Comparison of ENCODE assay signal across 24 cellular contexts in the genomic region with DNA sequence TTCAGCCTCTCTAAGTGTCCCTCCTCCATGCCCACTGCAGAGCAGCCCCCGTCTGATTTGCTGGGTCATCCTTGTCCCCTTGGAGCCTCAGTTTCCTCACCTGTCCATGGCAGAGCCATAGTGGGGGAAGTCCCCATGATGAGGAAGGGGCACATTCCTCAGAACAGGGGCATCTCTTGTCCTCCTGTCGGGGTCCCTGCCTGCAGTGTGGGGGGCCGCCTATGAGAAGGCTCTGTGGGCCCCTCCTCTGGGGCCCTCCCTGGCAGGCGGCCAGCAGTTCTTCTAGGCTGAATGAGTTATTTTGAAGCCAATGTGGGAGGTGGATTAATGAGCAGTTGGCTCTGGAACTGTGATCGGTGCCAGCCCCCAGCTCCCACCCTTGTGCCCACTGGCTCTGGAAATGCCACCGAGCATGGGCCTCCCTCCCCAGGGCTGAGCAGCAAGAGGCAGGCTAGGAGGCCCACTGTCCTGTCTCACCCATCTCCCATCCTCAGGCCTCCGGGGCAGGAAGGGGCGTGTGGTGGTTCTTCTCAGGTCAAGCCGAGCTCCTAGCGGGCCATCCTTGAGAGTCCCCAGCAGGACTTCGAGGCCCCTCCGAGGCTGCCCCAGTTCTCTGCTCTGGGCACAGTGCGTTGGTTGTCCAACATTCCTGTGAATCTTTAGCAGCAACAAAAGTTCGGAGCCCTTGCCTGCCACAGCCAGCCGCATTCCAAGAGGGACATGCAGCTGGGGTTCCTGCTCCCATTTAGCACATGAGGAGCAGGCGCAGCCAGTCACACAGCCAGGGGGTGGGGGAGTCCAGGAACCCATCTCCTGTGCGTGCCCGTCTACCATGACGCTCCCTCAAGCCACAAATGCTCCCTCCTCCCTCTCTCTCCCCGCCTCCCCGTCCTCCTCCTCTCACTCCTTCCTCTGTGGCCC. TPM values are rescaled to one million over a fixed set of nuclear protein-coding genes. Genes with fewer than 3 reads are reported as not detected.
A peak's percentile ranks its signal among the peaks of the same experiment; 100 is the strongest.
DNase-seq lines count a peak whose midpoint lies in the region; ATAC-seq and TF ChIP-seq lines count a peak whose summit lies in the region.
"Had no signal": no experiment of that assay in that cellular context is flagged by ENCODE, and none has a peak within 500 bp of the region (broad histone marks: within the 10 kb centered on the region; RNA-seq: fewer than 3 reads in every experiment).

No MANE protein-coding gene starts in this region.

- no peak overlapping the region for H3K27ac Mint-ChIP-seq in endodermal cell
- H3K27ac Mint-ChIP-seq: HFFc6 had no signal

- H3K4me2 ChIP-seq in BLaER1 treated with 17β-estradiol and CSF1 and Interleukin-3, amounts not matched to agents 10 nM and 100 nM = peak overlapping the region; percentile 37 to 84 (median 67)
- H3K4me2 ChIP-seq: KMS-11 had no signal

- no peak overlapping the region for H3K4me3 Mint-ChIP-seq in endodermal cell
- H3K4me3 Mint-ChIP-seq: CD4-positive, alpha-beta memory T cell; HFFc6 had no signal

- H3K4me1 ChIP-seq in BLaER1 treated with 17β-estradiol and CSF1 and Interleukin-3, amounts not matched to agents 10 nM and 100 nM = peaks cover 33 to 53% (median 45%) of the 10 kb centered on the region in 10 experiments
- H3K4me1 ChIP-seq in HEK293 (ENCODE audit: control insufficient read depth, insufficient read depth, low read length) = no peaks in the 10 kb centered on the region
- no peaks in the 10 kb centered on the region for H3K4me1 ChIP-seq in endodermal cell (ENCODE audit: control insufficient read depth, insufficient read depth, low read length)
- peaks cover 24 to 25% of the 10 kb centered on the region in 2 experiments for H3K4me1 ChIP-seq in neutrophil (ENCODE audit: control insufficient read depth in 1 of 2, insufficient read depth in 1 of 2, low read depth in 1 of 2, low read length in 1 of 2)
- H3K4me1 ChIP-seq: Caco-2 had no signal

- no peaks in the 10 kb centered on the region for H3K9me3 ChIP-seq in BLaER1 treated with 17β-estradiol and CSF1 and Interleukin-3, amounts not matched to agents 10 nM and 100 nM (replicated peaks in 1 of 11)
- H3K9me3 ChIP-seq in HEK293 (ENCODE audit: control insufficient read depth, insufficient read depth, low read depth, low read length) (no peaks in the 10 kb centered on the region), endodermal cell (ENCODE audit: control insufficient read depth, low read length) (no peaks in the 10 kb centered on the region), neutrophil (no peaks in the 10 kb centered on the region)
- H3K9me3 ChIP-seq: BE2C, Caco-2 had no signal

- no peaks in the 10 kb centered on the region for H3K36me3 ChIP-seq in BLaER1 treated with 17β-estradiol and CSF1 and Interleukin-3, amounts not matched to agents 10 nM and 100 nM
- H3K36me3 ChIP-seq in HEK293 (ENCODE audit: control insufficient read depth in 2 of 2, insufficient read depth in 1 of 2, low read length in 2 of 2) (no peaks in the 10 kb centered on the region), endodermal cell (ENCODE audit: control insufficient read depth, insufficient read depth, low read length) (no peaks in the 10 kb centered on the region), neutrophil (no peaks in the 10 kb centered on the region)
- H3K36me3 ChIP-seq: BE2C had no signal

- H3K27me3 Mint-ChIP-seq in endodermal cell (ENCODE audit: insufficient read depth) = peaks cover 8% of the 10 kb centered on the region

- TF ChIP-seq CTCF in HEK293 (tag by site-specific recombination; IDR thresholded peaks at IDR 0.05) (no peak), endodermal cell (conservative IDR thresholded peaks at IDR 0.05) (no peak), neutrophil (IDR thresholded peaks at IDR 0.05) (no peak)

- no peaks in the 10 kb centered on the region for H3K36me3 Mint-ChIP-seq in endodermal cell (ENCODE audit: low read depth)
- H3K36me3 Mint-ChIP-seq: CD4-positive, alpha-beta memory T cell had no signal

- no peaks in the 10 kb centered on the region for H3K27me3 ChIP-seq in BLaER1 treated with 17β-estradiol and CSF1 and Interleukin-3, amounts not matched to agents 10 nM and 100 nM
- H3K27me3 ChIP-seq in endodermal cell (ENCODE audit: control insufficient read depth, insufficient read depth, low read length, poor library complexity, severe bottlenecking) = no peaks in the 10 kb centered on the region
- peaks cover 16% of the 10 kb centered on the region for H3K27me3 ChIP-seq in neutrophil
- H3K27me3 ChIP-seq: BE2C had no signal

- POLR2A ChIA-PET in HEK293 (lab: Yijun Ruan, JAX) = interaction anchor here (0.6 kb wide), 1 partner anchor 95 kb away, joined by 3 read pairs; no protein-coding TSS in a partner anchor

- DNase-seq in endodermal cell (peak; percentile 46), D341Med (ENCODE audit: low spot score) (no peak), SKM-1 (lab: John Stamatoyannopoulos, UW; ENCODE audit: unreplicated experiment) (no peak)
- DNase-seq: BE2C; Caco-2; CD4-positive, alpha-beta memory T cell; GDM1; H7; HFFc6; NCI-H1092 treated with DMSO at 0.1 percent for 48 hours; NCI-H146; NCI-H2029 treated with DMSO at 0.1 percent for 48 hours; NCI-H524 treated with DMSO at 0.1 percent for 48 hours; NCI-H82; OCI-M1; Right ventricle myocardium superior had no signal

- no peak overlapping the region for H3K4me3 ChIP-seq in BLaER1 treated with 17β-estradiol and CSF1 and Interleukin-3, amounts not matched to agents 10 nM and 100 nM
- H3K4me3 ChIP-seq in HEK293 (ENCODE audit: low read depth, low read length) (no peak overlapping the region), endodermal cell (ENCODE audit: low read length) (no peak overlapping the region), neutrophil (ENCODE audit: low read depth in 1 of 2, low read length in 1 of 2) (no peak overlapping the region)

- H3K27ac ChIP-seq in BLaER1 treated with 17β-estradiol and CSF1 and Interleukin-3, amounts not matched to agents 10 nM and 100 nM = peak overlapping the region in 7 of 11 experiments; percentile 48 to 80 (median 68); a peak in 13 of 22 replicates
- no peak overlapping the region for H3K27ac ChIP-seq in HEK293 (ENCODE audit: extremely low read depth, low read depth, low read length)
- no peak overlapping the region for H3K27ac ChIP-seq in endodermal cell (ENCODE audit: low read depth, low read length)
- peak overlapping the region; percentile 87 for H3K27ac ChIP-seq in neutrophil
- H3K27ac ChIP-seq: KMS-11 had no signal

- ATAC-seq in GM21723 (IDR thresholded peaks at IDR 0.05; ENCODE audit: unreplicated experiment) = no peak

- CTCF ChIA-PET in HEK293 (lab: Yijun Ruan, JAX) = no interaction called here

- H3K4me1 Mint-ChIP-seq in endodermal cell = no peaks in the 10 kb centered on the region
- H3K4me1 Mint-ChIP-seq: CD4-positive, alpha-beta memory T cell had no signal

- no peaks in the 10 kb centered on the region for H3K9me3 Mint-ChIP-seq in endodermal cell
- H3K9me3 Mint-ChIP-seq: CD4-positive, alpha-beta memory T cell; HFFc6 had no signal

- H4K20me1 ChIP-seq in BLaER1 treated with 17β-estradiol and CSF1 and Interleukin-3, amounts not matched to agents 10 nM and 100 nM = no peaks in the 10 kb centered on the region

- 0 out of 22 replicates have a peak overlapping the region, but pooled peaks of 1 of the 11 experiments have one; percentile 14 for H3K9ac ChIP-seq in BLaER1 treated with 17β-estradiol and CSF1 and Interleukin-3, amounts not matched to agents 10 nM and 100 nM
- H3K9ac ChIP-seq in endodermal cell (ENCODE audit: extremely low read depth, low read length, poor library complexity, severe bottlenecking) = no peak overlapping the region
- H3K9ac ChIP-seq: KMS-11 had no signal

- 70 to 87% methylated on average over 10 to 21 of the region's 21 CpGs for WGBS in endodermal cell (ENCODE audit: insufficient coverage in 1 of 2, insufficient read length in 1 of 2), 2 experiments

TF ChIP-seq in HEK293, 187 proteins besides CTCF, POLR2A, EP300 and RAD21:
- TF ChIP-seq ZNF692 (tag by site-specific recombination; IDR thresholded peaks at IDR 0.05) (peak; percentile 53; the same call in 1 of the 2 replicates), ZNF341 (tag by site-specific recombination; IDR thresholded peaks at IDR 0.05; ENCODE audit: low read depth) (no peak)

RNA-seq across cellular contexts. Expression of gene EDN2, which starts 57.2 kb away (rescaled TPM):
- not detected for total RNA-seq in endodermal cell
- 0.18 TPM for polyA plus RNA-seq in endodermal cell (2013, experiment 1 of 2)
- not detected for polyA plus RNA-seq in endodermal cell (2013, experiment 2 of 2)
- total RNA-seq: A673; Caco-2; CD4-positive, alpha-beta memory T cell; HFFc6; HT1080; SK-MEL-5 had no signal
- polyA plus RNA-seq: CD4-positive, alpha-beta memory T cell had no signal

Comparison
In these comparisons a context has a peak if more than half of its experiments do, and no peak if none do; other contexts are left out.
1. H3K27ac ChIP-seq: peak in BLaER1 treated with 17β-estradiol and CSF1 and Interleukin-3, amounts not matched to agents 10 nM and 100 nM (7 of 11) and neutrophil (single experiment); none in HEK293 (single experiment) and endodermal cell (single experiment).